ENCODE assay signal across 9 cellular contexts in the genomic region with DNA sequence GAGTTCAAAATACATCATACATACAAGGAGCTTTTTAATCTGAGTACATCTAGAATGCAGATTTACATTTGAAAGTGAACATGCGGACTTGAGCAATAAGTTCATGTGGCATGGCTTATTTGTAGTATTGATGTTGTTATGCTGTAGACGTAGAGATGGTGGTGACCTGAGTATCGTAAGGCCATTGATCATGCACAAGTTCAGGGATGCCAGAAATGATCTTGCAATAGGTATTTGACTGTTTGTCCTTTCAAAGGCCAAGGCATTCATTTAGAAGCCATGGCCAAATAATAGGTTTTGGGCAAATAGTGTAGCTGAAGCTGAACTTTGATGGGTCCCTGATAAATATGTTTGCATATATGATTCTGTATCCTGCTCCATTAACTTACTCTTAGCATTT. TPM values are rescaled to one million over a fixed set of nuclear protein-coding genes. Genes with fewer than 3 reads are reported as not detected.
"Had no signal": no experiment of that assay in that cellular context is flagged by ENCODE, and none has a peak within 500 bp of the region (broad histone marks: within the 10 kb centered on the region; RNA-seq: fewer than 3 reads in every experiment).

No MANE protein-coding gene starts in this region.

- H3K9ac ChIP-seq: KMS-11 had no signal

- FAIRE-seq: HepG2, HTR-8/SVneo had no signal

- DNase-seq: IMR-90, KBM-7, KG1 had no signal

- H3K4me2 ChIP-seq: KMS-11 had no signal

- ATAC-seq: HepG2 had no signal

- H3K27ac ChIP-seq: HL-60, KMS-11 had no signal

RNA-seq across cellular contexts. Expression of gene ARNT2, which starts 35.0 kb away (rescaled TPM):
- total RNA-seq: HT-29 had no signal
- polyA plus RNA-seq: IgD-negative memory B cell had no signal
